Comparison of ENCODE assay signal across 20 cellular contexts in the genomic region with DNA sequence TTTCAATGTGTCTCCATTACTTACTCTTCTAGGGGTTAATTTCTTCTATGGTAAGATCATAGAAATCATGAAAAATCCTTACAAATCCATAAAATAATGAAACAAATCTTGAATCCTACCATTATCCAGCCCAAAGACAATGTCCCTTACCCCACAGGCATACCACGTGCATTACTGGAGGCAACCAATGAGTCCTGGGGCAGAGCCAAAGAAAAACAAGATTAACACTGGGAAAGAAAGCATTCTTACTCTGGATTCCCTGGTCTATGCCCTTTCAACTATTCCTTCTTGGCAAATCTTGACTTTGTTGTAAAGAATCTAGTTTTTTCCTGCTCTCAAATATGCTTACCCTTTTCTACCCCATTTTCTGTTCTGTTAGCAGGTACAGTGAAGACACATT.
"Had no signal": no experiment of that assay in that cellular context is flagged by ENCODE, and none has a peak within 500 bp of the region (broad histone marks: within the 10 kb centered on the region; RNA-seq: fewer than 3 reads in every experiment).

No MANE protein-coding gene starts in this region.

- H3K27me3 Mint-ChIP-seq: dendritic cell treated with granulocyte-macrophage colony-stimulating factor and Interleukin-4, amounts not matched to agents 40 ng/mL and 50 ng/mL, for 4 days had no signal

- H3K36me3 ChIP-seq: esophagus squamous epithelium, left lung, neutrophil, tibial artery had no signal

- H3K27me3 ChIP-seq: esophagus squamous epithelium, left lung, neutrophil, tibial artery had no signal

- H3K9me3 ChIP-seq: esophagus squamous epithelium, neutrophil, tibial artery had no signal

- ATAC-seq: activated CD8-positive, alpha-beta T cell treated with anti-CD3 and anti-CD28 coated beads for 36 hours; left lung; stimulated activated naive CD8-positive, alpha-beta T cell treated with anti-CD3 and anti-CD28 coated beads, Interleukin-15, Interleukin-2, amounts not matched to agents 100 U/mL and 50 U/mL, for 24 hours had no signal

- DNase-seq: activated CD4-positive, alpha-beta T cell treated with anti-CD3 and anti-CD28 coated beads, Interleukin-2, amount 10 ng/mL, durations not matched to agents 24 days and 14 days; activated CD8-positive, alpha-beta T cell treated with anti-CD3 and anti-CD28 coated beads for 36 hours; activated naive CD4-positive, alpha-beta T cell treated with Interleukin-2 at 50 U/mL for 16 hours; activated T-cell treated with anti-CD3 and anti-CD28 coated beads, Interleukin-2, amount 50 U/mL, for 24 hours; anterior cingulate cortex; cerebellar nuclear complex; effector memory CD4-positive, alpha-beta T cell; esophagus squamous epithelium; foreskin fibroblast; glutamatergic neuron; hypothalamus; left lung; stimulated activated CD4-positive, alpha-beta T cell treated with anti-CD3 and anti-CD28 coated beads, Interleukin-2, amount 100 ng/mL, for 24 hours; stimulated activated naive CD8-positive, alpha-beta T cell treated with anti-CD3 and anti-CD28 coated beads, Interleukin-15, Interleukin-2, amounts not matched to agents 100 U/mL and 50 U/mL, for 24 hours; substantia nigra; tibial artery had no signal

- H3K4me3 ChIP-seq: esophagus squamous epithelium, left lung, tibial artery had no signal

- H3K27ac Mint-ChIP-seq: activated CD4-positive, alpha-beta T cell treated with anti-CD3 and anti-CD28 coated beads, Interleukin-2, amount 10 ng/mL, durations not matched to agents 24 days and 14 days; activated CD8-positive, alpha-beta T cell treated with anti-CD3 and anti-CD28 coated beads for 36 hours; activated T-cell treated with anti-CD3 and anti-CD28 coated beads, Interleukin-2, amount 50 U/mL, for 24 hours; activated T-helper 2 cell treated with anti-CD3 and anti-CD28 coated beads, Interferon-gamma antibody, Interleukin-2, Interleukin-4, amounts not matched to agents 10 μg/mL and 5 μg/mL and 100 μg/mL, durations not matched to agents 14 hours and 24 hours and 36 hours; dendritic cell treated with granulocyte-macrophage colony-stimulating factor and Interleukin-4, amounts not matched to agents 40 ng/mL and 50 ng/mL, for 4 days; T-helper 1 cell treated with Interleukin-12 subunit alpha and Interleukin-12 subunit beta and Interleukin-4 antibody, amounts not matched to agents 30 μg/mL and 1 μg/mL, for 36 hours had no signal

- H3K4me3 Mint-ChIP-seq: activated CD4-positive, alpha-beta T cell treated with anti-CD3 and anti-CD28 coated beads, Interleukin-2, amount 10 ng/mL, durations not matched to agents 24 days and 14 days; activated CD8-positive, alpha-beta T cell treated with anti-CD3 and anti-CD28 coated beads for 36 hours; activated T-cell treated with anti-CD3 and anti-CD28 coated beads, Interleukin-2, amount 50 U/mL, for 24 hours; dendritic cell treated with granulocyte-macrophage colony-stimulating factor and Interleukin-4, amounts not matched to agents 40 ng/mL and 50 ng/mL, for 4 days; T-helper 1 cell treated with Interleukin-12 subunit alpha and Interleukin-12 subunit beta and Interleukin-4 antibody, amounts not matched to agents 30 μg/mL and 1 μg/mL, for 36 hours had no signal

- H3K27ac ChIP-seq: esophagus squamous epithelium, left lung, neutrophil, tibial artery had no signal
